Comparison of ENCODE assay signal across 22 cellular contexts in genomic region chr4:148651991-148652390, GRCh38.
A peak's percentile ranks its signal among the peaks of the same experiment; 100 is the strongest.
DNase-seq lines count a peak whose midpoint lies in the region; ATAC-seq and TF ChIP-seq lines count a peak whose summit lies in the region.
"Had no signal": no experiment of that assay in that cellular context is flagged by ENCODE, and none has a peak within 500 bp of the region (broad histone marks: within the 10 kb centered on the region; RNA-seq: fewer than 3 reads in every experiment).

No MANE protein-coding gene starts in this region.

- no peaks in the 10 kb centered on the region for H3F3A ChIP-seq in PC-3 (ENCODE audit: low read length, unreplicated experiment)

- H3K4me3 Mint-ChIP-seq in activated CD8-positive, alpha-beta T cell treated with anti-CD3 and anti-CD28 coated beads for 36 hours = no peak overlapping the region
- H3K4me3 Mint-ChIP-seq: activated T-cell treated with anti-CD3 and anti-CD28 coated beads, Interleukin-2, amount 50 U/mL, for 24 hours; central memory CD8-positive, alpha-beta T cell; T-helper 1 cell treated with Interleukin-12 subunit alpha and Interleukin-12 subunit beta and Interleukin-4 antibody, amounts not matched to agents 30 μg/mL and 1 μg/mL, for 36 hours; type B pancreatic cell had no signal

- H3K9ac ChIP-seq in PC-3 (ENCODE audit: low read length) = no peak overlapping the region
- H3K9ac ChIP-seq: parathyroid adenoma had no signal

- H2AFZ ChIP-seq in PC-3 (ENCODE audit: low read length) = no peak overlapping the region
- H2AFZ ChIP-seq: parathyroid adenoma had no signal

- no peak overlapping the region for H3K27ac ChIP-seq in PC-3 (ENCODE audit: low read length)
- H3K27ac ChIP-seq: gastrocnemius medialis, parathyroid adenoma, SJSA1, spleen had no signal

- no peak overlapping the region for H3K4me2 ChIP-seq in PC-3 (ENCODE audit: low read length)

- H3K9me3 ChIP-seq in PC-3 (ENCODE audit: low read length) = no peaks in the 10 kb centered on the region
- H3K9me3 ChIP-seq: gastrocnemius medialis, SJSA1, spleen had no signal

- H3K36me3 ChIP-seq in PC-3 (ENCODE audit: low read depth, low read length) = no peaks in the 10 kb centered on the region
- H3K36me3 ChIP-seq: gastrocnemius medialis, SJSA1, spleen had no signal

- TF ChIP-seq CTCF in PC-3 (conservative IDR thresholded peaks at IDR 0.05; ENCODE audit: low read depth, low read length) = no peak
- TF ChIP-seq CTCF in activated CD8-positive, alpha-beta T cell treated with anti-CD3 and anti-CD28 coated beads for 36 hours (IDR thresholded peaks at IDR 0.05) = no peak

- no peak overlapping the region for H3K4me3 ChIP-seq in PC-3 (ENCODE audit: low read length)
- H3K4me3 ChIP-seq: gastrocnemius medialis, SJSA1, spleen had no signal

- no peaks in the 10 kb centered on the region for H3K9me3 Mint-ChIP-seq in activated CD8-positive, alpha-beta T cell treated with anti-CD3 and anti-CD28 coated beads for 36 hours
- H3K9me3 Mint-ChIP-seq: activated T-cell treated with anti-CD3 and anti-CD28 coated beads, Interleukin-2, amount 50 U/mL, for 24 hours; central memory CD8-positive, alpha-beta T cell; T-helper 1 cell treated with Interleukin-12 subunit alpha and Interleukin-12 subunit beta and Interleukin-4 antibody, amounts not matched to agents 30 μg/mL and 1 μg/mL, for 36 hours; type B pancreatic cell had no signal

- no peaks in the 10 kb centered on the region for H3K9me2 ChIP-seq in PC-3 (replicated peaks; ENCODE audit: low read length)

- no peaks in the 10 kb centered on the region for H4K20me1 ChIP-seq in PC-3 (ENCODE audit: low read length)

- ATAC-seq in PC-3 (no peak; the same call in 1 of the 2 replicates), HG03378 (IDR thresholded peaks at IDR 0.05; ENCODE audit: unreplicated experiment) (no peak), HG02571 (IDR thresholded peaks at IDR 0.05; ENCODE audit: unreplicated experiment) (no peak)
- no peak for ATAC-seq in activated CD8-positive, alpha-beta T cell treated with anti-CD3 and anti-CD28 coated beads for 36 hours
- ATAC-seq: gastrocnemius medialis had no signal

- no TSS peak for BruUV-seq in PC-3 (replicated peaks; lab: Mats Ljungman, UMichigan)

- no peaks in the 10 kb centered on the region; the same call in 1 of the 2 replicates for H3K4me1 ChIP-seq in PC-3 (ENCODE audit: insufficient read depth, low read length)
- H3K4me1 ChIP-seq: gastrocnemius medialis, parathyroid adenoma, SJSA1, spleen had no signal

- H3K27ac Mint-ChIP-seq in activated CD8-positive, alpha-beta T cell treated with anti-CD3 and anti-CD28 coated beads for 36 hours = no peak overlapping the region
- H3K27ac Mint-ChIP-seq: activated T-cell treated with anti-CD3 and anti-CD28 coated beads, Interleukin-2, amount 50 U/mL, for 24 hours; T-helper 1 cell treated with Interleukin-12 subunit alpha and Interleukin-12 subunit beta and Interleukin-4 antibody, amounts not matched to agents 30 μg/mL and 1 μg/mL, for 36 hours; type B pancreatic cell had no signal

- CTCF ChIA-PET in PC-3 (lab: Charles Lee) = no interaction called here
- CTCF ChIA-PET in activated CD8-positive, alpha-beta T cell treated with anti-CD3 and anti-CD28 coated beads for 36 hours (lab: Charles Lee) = no interaction called here

- no peaks in the 10 kb centered on the region for H3K27me3 ChIP-seq in PC-3 (ENCODE audit: low read length)
- H3K27me3 ChIP-seq: gastrocnemius medialis, SJSA1, spleen had no signal

- POLR2A ChIA-PET in PC-3 (lab: Charles Lee; ENCODE audit: unreplicated experiment) = no interaction called here
- POLR2A ChIA-PET in activated CD8-positive, alpha-beta T cell treated with anti-CD3 and anti-CD28 coated beads for 36 hours (lab: Charles Lee) = no interaction called here

- intact Hi-C loops in PC-3 (cut with micrococcal nuclease) = loop anchor here (10.0 kb wide), 1 partner anchor 137 kb away; no protein-coding TSS in a partner anchor
- intact Hi-C loops in activated CD8-positive, alpha-beta T cell treated with anti-CD3 and anti-CD28 coated beads for 36 hours (cut with micrococcal nuclease) = no loop called here

- no peaks in the 10 kb centered on the region for H3K27me3 Mint-ChIP-seq in activated CD8-positive, alpha-beta T cell treated with anti-CD3 and anti-CD28 coated beads for 36 hours
- H3K27me3 Mint-ChIP-seq: activated T-cell treated with anti-CD3 and anti-CD28 coated beads, Interleukin-2, amount 50 U/mL, for 24 hours; central memory CD8-positive, alpha-beta T cell; type B pancreatic cell had no signal

- H3K36me3 Mint-ChIP-seq in activated CD8-positive, alpha-beta T cell treated with anti-CD3 and anti-CD28 coated beads for 36 hours (ENCODE audit: low read depth) = no peaks in the 10 kb centered on the region
- H3K36me3 Mint-ChIP-seq: type B pancreatic cell had no signal

- DNase-seq in HT1080 (ENCODE audit: low read depth) (peak; percentile 11), PC-3 (peak; percentile 24), islet precursor cell (peak; percentile 70), NCI-H2107 treated with DMSO at 0.1 percent for 48 hours (lab: John Stamatoyannopoulos, UW; ENCODE audit: unreplicated experiment) (no peak)
- DNase-seq in activated CD8-positive, alpha-beta T cell treated with anti-CD3 and anti-CD28 coated beads for 36 hours = no peak
- DNase-seq: activated CD4-positive, alpha-beta T cell treated with anti-CD3 and anti-CD28 coated beads for 48 hours; activated gamma-delta T cell; activated T-cell treated with anti-CD3 and anti-CD28 coated beads, Interleukin-2, amount 50 U/mL, for 24 hours; Calu3; gastrocnemius medialis; NCI-H1105; NCI-H187 treated with DMSO at 0.1 percent for 48 hours; NCI-H526 treated with DMSO at 0.1 percent for 48 hours; RPMI8226; spleen had no signal

- H3K4me1 Mint-ChIP-seq in activated CD8-positive, alpha-beta T cell treated with anti-CD3 and anti-CD28 coated beads for 36 hours (ENCODE audit: low read depth) = peaks cover 2% of the 10 kb centered on the region
- H3K4me1 Mint-ChIP-seq: central memory CD8-positive, alpha-beta T cell had no signal

- H3K79me2 ChIP-seq in PC-3 (ENCODE audit: low read length) = no peaks in the 10 kb centered on the region
- H3K79me2 ChIP-seq: parathyroid adenoma had no signal

Comparison
In these comparisons a context has a peak if more than half of its experiments do, and no peak if none do; other contexts are left out.
1. DNase-seq: peak in HT1080 (single experiment), PC-3 (single experiment) and islet precursor cell (single experiment); none in NCI-H2107 treated with DMSO at 0.1 percent for 48 hours (single experiment) and activated CD8-positive, alpha-beta T cell treated with anti-CD3 and anti-CD28 coated beads for 36 hours (single experiment).